In the genomic region with DNA sequence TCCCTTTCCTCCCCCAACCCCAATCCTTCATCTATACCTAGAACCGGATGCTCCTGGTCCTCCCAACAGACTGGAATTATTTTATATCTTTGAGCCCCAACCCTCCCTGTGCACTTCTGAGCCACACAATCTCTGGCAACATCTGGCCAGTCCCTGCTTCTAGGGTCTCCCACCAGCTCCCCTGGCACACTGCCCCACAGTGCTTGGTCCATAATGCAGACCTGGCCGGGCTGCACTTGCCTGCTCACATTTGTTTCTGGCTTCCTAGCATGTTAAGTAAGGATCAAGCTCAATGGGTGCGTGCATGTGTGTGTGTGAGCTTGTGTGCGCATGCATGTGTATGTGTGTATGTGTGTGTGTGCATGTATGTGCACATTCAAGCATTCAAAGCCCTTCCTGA, we compare ENCODE assay signal across 1 cellular context.
TF ChIP-seq lines count a peak whose summit lies in the region.

No MANE protein-coding gene starts in this region.

TF ChIP-seq in H1, 55 proteins besides CTCF, POLR2A, EP300 and RAD21:
- TF ChIP-seq JUND (IDR thresholded peaks at IDR 0.05; ENCODE audit: low read length) (no peak), HDAC2 (IDR thresholded peaks at IDR 0.05; ENCODE audit: borderline replicate concordance in 1 of 2, low read depth in 2 of 2, low read length in 2 of 2) (no peak), CREB1 (IDR thresholded peaks at IDR 0.05) (no peak), TBP (IDR thresholded peaks at IDR 0.05; ENCODE audit: low read depth, low read length) (no peak), TCF12 (IDR thresholded peaks at IDR 0.05; ENCODE audit: low read depth, low read length) (no peak), BCL11A (IDR thresholded peaks at IDR 0.05; ENCODE audit: low read depth in 2 of 2, low read length in 2 of 2) (no peak), USF2 (IDR thresholded peaks at IDR 0.05; ENCODE audit: low read length) (no peak)
